ENCODE assay signal across 9 cellular contexts in genomic region chr1:228228601-228229074, GRCh38. TPM values are rescaled to one million over a fixed set of nuclear protein-coding genes. Genes with fewer than 3 reads are reported as not detected.
DNase-seq lines count a peak whose midpoint lies in the region; ATAC-seq and TF ChIP-seq lines count a peak whose summit lies in the region.
"Had no signal": no experiment of that assay in that cellular context is flagged by ENCODE, and none has a peak within 500 bp of the region (broad histone marks: within the 10 kb centered on the region; RNA-seq: fewer than 3 reads in every experiment).

No MANE protein-coding gene starts in this region.

- no peaks in the 10 kb centered on the region for H4K20me1 ChIP-seq in PC-9 (ENCODE audit: insufficient read depth)

- TF ChIP-seq CTCF in PC-9 (conservative IDR thresholded peaks at IDR 0.05): no peak

- H3K36me3 ChIP-seq in PC-9 (ENCODE audit: low read depth): peaks cover 8% of the 10 kb centered on the region; the same call in 1 of the 2 replicates

- no peaks in the 10 kb centered on the region for H3K9me2 ChIP-seq in PC-9 (ENCODE audit: insufficient read depth)

- no peaks in the 10 kb centered on the region for H3K27me3 Mint-ChIP-seq in activated CD8-positive, alpha-beta memory T cell treated with anti-CD3 and anti-CD28 coated beads, Interleukin-2, amount 10 ng/mL, durations not matched to agents 7 days and 5 days

- no peak overlapping the region for H3K4me3 Mint-ChIP-seq in activated CD8-positive, alpha-beta memory T cell treated with anti-CD3 and anti-CD28 coated beads, Interleukin-2, amount 10 ng/mL, durations not matched to agents 7 days and 5 days

- H3K4me1 ChIP-seq in PC-9 (replicated peaks; ENCODE audit: insufficient read depth): peaks cover 20% of the 10 kb centered on the region

- CTCF ChIA-PET in PC-9 (lab: Charles Lee): no interaction called here
- CTCF ChIA-PET in activated CD8-positive, alpha-beta memory T cell treated with anti-CD3 and anti-CD28 coated beads, Interleukin-2, amount 10 ng/mL, durations not matched to agents 7 days and 5 days (lab: Charles Lee): no interaction called here

- intact Hi-C loops in PC-9 (cut with micrococcal nuclease; ENCODE audit: unreplicated experiment): no loop called here

- no peak overlapping the region for H3K4me3 ChIP-seq in PC-9
- H3K4me3 ChIP-seq in skeletal muscle cell (ENCODE audit: low read depth, low read length): no peak overlapping the region

- H3K27ac Mint-ChIP-seq in activated CD8-positive, alpha-beta memory T cell treated with anti-CD3 and anti-CD28 coated beads, Interleukin-2, amount 10 ng/mL, durations not matched to agents 7 days and 5 days: no peak overlapping the region

- ATAC-seq in esophagus mucosa: peak; percentile 97
- ATAC-seq in GM21619 (IDR thresholded peaks at IDR 0.05; ENCODE audit: unreplicated experiment): no peak
- ATAC-seq in HG03039 (IDR thresholded peaks at IDR 0.05; ENCODE audit: unreplicated experiment): no peak
- no peak for ATAC-seq in activated CD8-positive, alpha-beta memory T cell treated with anti-CD3 and anti-CD28 coated beads, Interleukin-2, amount 10 ng/mL, durations not matched to agents 7 days and 5 days

- peaks cover 11% of the 10 kb centered on the region; the same call in 1 of the 2 replicates for H3F3A ChIP-seq in PC-9 (ENCODE audit: insufficient read depth, low read depth)

- no peaks in the 10 kb centered on the region for H3K9me3 ChIP-seq in PC-9 (ENCODE audit: insufficient read depth, low read depth)

- no peaks in the 10 kb centered on the region for H3K27me3 ChIP-seq in PC-9 (ENCODE audit: insufficient read depth, low read depth)

- H3K36me3 Mint-ChIP-seq in activated CD8-positive, alpha-beta memory T cell treated with anti-CD3 and anti-CD28 coated beads, Interleukin-2, amount 10 ng/mL, durations not matched to agents 7 days and 5 days: peaks cover 28% of the 10 kb centered on the region

- no peaks in the 10 kb centered on the region for H3K79me2 ChIP-seq in PC-9 (ENCODE audit: low read depth)

- DNase-seq in HCEC 1CT (peak; percentile 91), PC-9 (peak in 1 of 2 experiments; percentile 93), skeletal muscle cell (ENCODE audit: low read depth) (peak; percentile 87), NCI-H2081 treated with DMSO at 0.1 percent for 48 hours (lab: John Stamatoyannopoulos, UW) (no peak)
- no peak for DNase-seq in activated CD8-positive, alpha-beta memory T cell treated with anti-CD3 and anti-CD28 coated beads, Interleukin-2, amount 10 ng/mL, durations not matched to agents 7 days and 5 days
- DNase-seq: stimulated activated CD4-positive, alpha-beta T cell treated with anti-CD3 and anti-CD28 coated beads, Interleukin-2, amount 100 ng/mL, for 48 hours had no signal

- H3K27ac ChIP-seq in PC-9: peak overlapping the region; percentile 39

- no TSS peak for BruUV-seq in PC-9 (replicated peaks; lab: Mats Ljungman, UMichigan)

- POLR2A ChIA-PET in PC-9 (lab: Charles Lee; ENCODE audit: unreplicated experiment): no interaction called here

- H2AFZ ChIP-seq in PC-9: no peak overlapping the region

- no peaks in the 10 kb centered on the region for H3K9me3 Mint-ChIP-seq in activated CD8-positive, alpha-beta memory T cell treated with anti-CD3 and anti-CD28 coated beads, Interleukin-2, amount 10 ng/mL, durations not matched to agents 7 days and 5 days (ENCODE audit: low read depth)

- no peak overlapping the region for H3K4me2 ChIP-seq in PC-9

- no peaks in the 10 kb centered on the region for H3K4me1 Mint-ChIP-seq in activated CD8-positive, alpha-beta memory T cell treated with anti-CD3 and anti-CD28 coated beads, Interleukin-2, amount 10 ng/mL, durations not matched to agents 7 days and 5 days

RNA-seq across cellular contexts. Expression of gene OBSCN, which starts 20.8 kb away (rescaled TPM):
- total RNA-seq in PC-9 (2021) (62.9 and 91.7 TPM in 2 replicates), esophagus mucosa (9.8 TPM)
- 10 to 100 TPM in 1 of 2 experiments, 1 to 10 TPM in 1; 5.7 to 10.4 TPM for total RNA-seq in activated CD8-positive, alpha-beta memory T cell treated with anti-CD3 and anti-CD28 coated beads, Interleukin-2, amount 10 ng/mL, durations not matched to agents 7 days and 5 days

Comparison
In these comparisons a context has a peak if more than half of its experiments do, and no peak if none do; other contexts are left out.
1. DNase-seq: peak in HCEC 1CT (single experiment) and skeletal muscle cell (single experiment); none in activated CD8-positive, alpha-beta memory T cell treated with anti-CD3 and anti-CD28 coated beads, Interleukin-2, amount 10 ng/mL, durations not matched to agents 7 days and 5 days (single experiment) and NCI-H2081 treated with DMSO at 0.1 percent for 48 hours (single experiment).